In the genomic region with DNA sequence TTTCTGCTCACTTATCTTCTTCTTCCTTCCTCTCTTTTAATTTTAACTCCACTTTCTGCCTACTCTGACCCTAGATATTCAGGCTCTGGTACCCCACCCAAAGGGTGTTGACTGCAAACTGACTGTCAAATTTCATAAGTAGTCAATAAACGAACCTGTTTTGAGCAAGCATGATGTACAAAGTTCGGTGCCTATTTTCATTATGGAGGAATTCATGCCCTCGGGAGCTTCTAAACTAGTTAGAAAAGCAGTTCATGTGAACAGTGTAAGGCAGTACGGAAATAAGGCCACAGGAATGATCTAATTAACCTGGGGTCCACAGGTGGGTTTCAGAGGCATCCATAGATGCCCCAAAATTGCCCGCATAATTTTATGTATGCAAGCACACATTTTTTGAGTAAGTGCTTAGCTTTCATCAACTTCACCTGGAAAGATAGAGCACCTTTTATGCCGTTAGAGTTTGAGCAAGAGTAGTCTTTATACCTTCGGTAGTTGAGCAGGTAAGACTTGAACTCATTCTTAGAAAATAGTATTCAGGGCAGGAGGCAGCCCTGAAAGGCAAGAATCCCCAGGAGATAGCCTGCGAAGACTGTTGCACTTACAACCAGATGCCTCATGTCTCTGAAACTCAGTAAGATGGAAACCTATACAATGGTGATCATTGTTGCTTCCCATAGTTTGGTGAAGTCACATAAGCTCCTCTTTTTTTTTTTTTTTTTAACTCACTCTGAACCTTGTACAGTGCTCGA, we compare ENCODE assay signal across 1 cellular context.
A peak's percentile ranks its signal among the peaks of the same experiment; 100 is the strongest.
TF ChIP-seq lines count a peak whose summit lies in the region.

No MANE protein-coding gene starts in this region.

TF ChIP-seq in HepG2, 621 proteins besides CTCF, POLR2A, EP300 and RAD21 (continued from another document and continues in another):
- TF ChIP-seq, protein P1, sequence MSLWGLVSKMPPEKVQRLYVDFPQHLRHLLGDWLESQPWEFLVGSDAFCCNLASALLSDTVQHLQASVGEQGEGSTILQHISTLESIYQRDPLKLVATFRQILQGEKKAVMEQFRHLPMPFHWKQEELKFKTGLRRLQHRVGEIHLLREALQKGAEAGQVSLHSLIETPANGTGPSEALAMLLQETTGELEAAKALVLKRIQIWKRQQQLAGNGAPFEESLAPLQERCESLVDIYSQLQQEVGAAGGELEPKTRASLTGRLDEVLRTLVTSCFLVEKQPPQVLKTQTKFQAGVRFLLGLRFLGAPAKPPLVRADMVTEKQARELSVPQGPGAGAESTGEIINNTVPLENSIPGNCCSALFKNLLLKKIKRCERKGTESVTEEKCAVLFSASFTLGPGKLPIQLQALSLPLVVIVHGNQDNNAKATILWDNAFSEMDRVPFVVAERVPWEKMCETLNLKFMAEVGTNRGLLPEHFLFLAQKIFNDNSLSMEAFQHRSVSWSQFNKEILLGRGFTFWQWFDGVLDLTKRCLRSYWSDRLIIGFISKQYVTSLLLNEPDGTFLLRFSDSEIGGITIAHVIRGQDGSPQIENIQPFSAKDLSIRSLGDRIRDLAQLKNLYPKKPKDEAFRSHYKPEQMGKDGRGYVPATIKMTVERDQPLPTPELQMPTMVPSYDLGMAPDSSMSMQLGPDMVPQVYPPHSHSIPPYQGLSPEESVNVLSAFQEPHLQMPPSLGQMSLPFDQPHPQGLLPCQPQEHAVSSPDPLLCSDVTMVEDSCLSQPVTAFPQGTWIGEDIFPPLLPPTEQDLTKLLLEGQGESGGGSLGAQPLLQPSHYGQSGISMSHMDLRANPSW (CRISPR knock-in tag; IDR thresholded peaks at IDR 0.05; ENCODE audit: borderline replicate concordance) = no peak
- TF ChIP-seq, protein P2, sequence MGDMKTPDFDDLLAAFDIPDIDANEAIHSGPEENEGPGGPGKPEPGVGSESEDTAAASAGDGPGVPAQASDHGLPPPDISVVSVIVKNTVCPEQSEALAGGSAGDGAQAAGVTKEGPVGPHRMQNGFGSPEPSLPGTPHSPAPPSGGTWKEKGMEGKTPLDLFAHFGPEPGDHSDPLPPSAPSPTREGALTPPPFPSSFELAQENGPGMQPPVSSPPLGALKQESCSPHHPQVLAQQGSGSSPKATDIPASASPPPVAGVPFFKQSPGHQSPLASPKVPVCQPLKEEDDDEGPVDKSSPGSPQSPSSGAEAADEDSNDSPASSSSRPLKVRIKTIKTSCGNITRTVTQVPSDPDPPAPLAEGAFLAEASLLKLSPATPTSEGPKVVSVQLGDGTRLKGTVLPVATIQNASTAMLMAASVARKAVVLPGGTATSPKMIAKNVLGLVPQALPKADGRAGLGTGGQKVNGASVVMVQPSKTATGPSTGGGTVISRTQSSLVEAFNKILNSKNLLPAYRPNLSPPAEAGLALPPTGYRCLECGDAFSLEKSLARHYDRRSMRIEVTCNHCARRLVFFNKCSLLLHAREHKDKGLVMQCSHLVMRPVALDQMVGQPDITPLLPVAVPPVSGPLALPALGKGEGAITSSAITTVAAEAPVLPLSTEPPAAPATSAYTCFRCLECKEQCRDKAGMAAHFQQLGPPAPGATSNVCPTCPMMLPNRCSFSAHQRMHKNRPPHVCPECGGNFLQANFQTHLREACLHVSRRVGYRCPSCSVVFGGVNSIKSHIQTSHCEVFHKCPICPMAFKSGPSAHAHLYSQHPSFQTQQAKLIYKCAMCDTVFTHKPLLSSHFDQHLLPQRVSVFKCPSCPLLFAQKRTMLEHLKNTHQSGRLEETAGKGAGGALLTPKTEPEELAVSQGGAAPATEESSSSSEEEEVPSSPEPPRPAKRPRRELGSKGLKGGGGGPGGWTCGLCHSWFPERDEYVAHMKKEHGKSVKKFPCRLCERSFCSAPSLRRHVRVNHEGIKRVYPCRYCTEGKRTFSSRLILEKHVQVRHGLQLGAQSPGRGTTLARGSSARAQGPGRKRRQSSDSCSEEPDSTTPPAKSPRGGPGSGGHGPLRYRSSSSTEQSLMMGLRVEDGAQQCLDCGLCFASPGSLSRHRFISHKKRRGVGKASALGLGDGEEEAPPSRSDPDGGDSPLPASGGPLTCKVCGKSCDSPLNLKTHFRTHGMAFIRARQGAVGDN (CRISPR knock-in tag; IDR thresholded peaks at IDR 0.05) = no peak
- TF ChIP-seq ZMYM3 (CRISPR knock-in tag; IDR thresholded peaks at IDR 0.05) (no peak), ZNF766 (CRISPR knock-in tag; IDR thresholded peaks at IDR 0.05; ENCODE audit: borderline replicate concordance) (no peak), CREB1 (IDR thresholded peaks at IDR 0.05) (no peak), CREB1 (CRISPR knock-in tag; IDR thresholded peaks at IDR 0.05) (peak; percentile 71), ZNF451 (CRISPR knock-in tag; IDR thresholded peaks at IDR 0.05) (no peak), BRD4 (CRISPR knock-in tag; IDR thresholded peaks at IDR 0.05) (no peak), CCAR2 (optimal IDR thresholded peaks at IDR 0.05; ENCODE audit: low read depth, low read length) (no peak), CHD4 (IDR thresholded peaks at IDR 0.05; ENCODE audit: borderline replicate concordance, low read length) (peak; percentile 53; the same call in 1 of the 2 replicates), ZNF629 (CRISPR knock-in tag; conservative IDR thresholded peaks at IDR 0.05) (no peak), STAG1 (CRISPR knock-in tag; IDR thresholded peaks at IDR 0.05) (0 out of 2 replicates have a peak, but pooled peaks have one; percentile 10), TGIF2 (CRISPR knock-in tag; IDR thresholded peaks at IDR 0.05) (0 out of 2 replicates have a peak, but pooled peaks have one; percentile 22), NFYC (CRISPR knock-in tag; IDR thresholded peaks at IDR 0.05) (no peak), HNRNPH1 (optimal IDR thresholded peaks at IDR 0.05; ENCODE audit: low read depth, low read length) (no peak), NONO (IDR thresholded peaks at IDR 0.05) (no peak), NONO (CRISPR knock-in tag; conservative IDR thresholded peaks at IDR 0.05) (peak; percentile 3; the same call in 1 of the 2 replicates), AGO2 (optimal IDR thresholded peaks at IDR 0.05; ENCODE audit: low read depth, low read length) (no peak), PPARG (CRISPR knock-in tag; conservative IDR thresholded peaks at IDR 0.05) (0 out of 2 replicates have a peak, but pooled peaks have one; percentile 56), ZNF589 (CRISPR knock-in tag; conservative IDR thresholded peaks at IDR 0.05) (no peak), MED1 (CRISPR knock-in tag; IDR thresholded peaks at IDR 0.05) (no peak; the same call in 1 of the 2 replicates), MED13 (CRISPR knock-in tag; IDR thresholded peaks at IDR 0.05) (0 out of 2 replicates have a peak, but pooled peaks have one; percentile 6)
- TF ChIP-seq, protein P3, sequence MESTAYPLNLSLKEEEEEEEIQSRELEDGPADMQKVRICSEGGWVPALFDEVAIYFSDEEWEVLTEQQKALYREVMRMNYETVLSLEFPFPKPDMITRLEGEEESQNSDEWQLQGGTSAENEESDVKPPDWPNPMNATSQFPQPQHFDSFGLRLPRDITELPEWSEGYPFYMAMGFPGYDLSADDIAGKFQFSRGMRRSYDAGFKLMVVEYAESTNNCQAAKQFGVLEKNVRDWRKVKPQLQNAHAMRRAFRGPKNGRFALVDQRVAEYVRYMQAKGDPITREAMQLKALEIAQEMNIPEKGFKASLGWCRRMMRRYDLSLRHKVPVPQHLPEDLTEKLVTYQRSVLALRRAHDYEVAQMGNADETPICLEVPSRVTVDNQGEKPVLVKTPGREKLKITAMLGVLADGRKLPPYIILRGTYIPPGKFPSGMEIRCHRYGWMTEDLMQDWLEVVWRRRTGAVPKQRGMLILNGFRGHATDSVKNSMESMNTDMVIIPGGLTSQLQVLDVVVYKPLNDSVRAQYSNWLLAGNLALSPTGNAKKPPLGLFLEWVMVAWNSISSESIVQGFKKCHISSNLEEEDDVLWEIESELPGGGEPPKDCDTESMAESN (CRISPR knock-in tag; conservative IDR thresholded peaks at IDR 0.05) = peak; percentile 5; the same call in 1 of the 2 replicates
- TF ChIP-seq, protein P4, sequence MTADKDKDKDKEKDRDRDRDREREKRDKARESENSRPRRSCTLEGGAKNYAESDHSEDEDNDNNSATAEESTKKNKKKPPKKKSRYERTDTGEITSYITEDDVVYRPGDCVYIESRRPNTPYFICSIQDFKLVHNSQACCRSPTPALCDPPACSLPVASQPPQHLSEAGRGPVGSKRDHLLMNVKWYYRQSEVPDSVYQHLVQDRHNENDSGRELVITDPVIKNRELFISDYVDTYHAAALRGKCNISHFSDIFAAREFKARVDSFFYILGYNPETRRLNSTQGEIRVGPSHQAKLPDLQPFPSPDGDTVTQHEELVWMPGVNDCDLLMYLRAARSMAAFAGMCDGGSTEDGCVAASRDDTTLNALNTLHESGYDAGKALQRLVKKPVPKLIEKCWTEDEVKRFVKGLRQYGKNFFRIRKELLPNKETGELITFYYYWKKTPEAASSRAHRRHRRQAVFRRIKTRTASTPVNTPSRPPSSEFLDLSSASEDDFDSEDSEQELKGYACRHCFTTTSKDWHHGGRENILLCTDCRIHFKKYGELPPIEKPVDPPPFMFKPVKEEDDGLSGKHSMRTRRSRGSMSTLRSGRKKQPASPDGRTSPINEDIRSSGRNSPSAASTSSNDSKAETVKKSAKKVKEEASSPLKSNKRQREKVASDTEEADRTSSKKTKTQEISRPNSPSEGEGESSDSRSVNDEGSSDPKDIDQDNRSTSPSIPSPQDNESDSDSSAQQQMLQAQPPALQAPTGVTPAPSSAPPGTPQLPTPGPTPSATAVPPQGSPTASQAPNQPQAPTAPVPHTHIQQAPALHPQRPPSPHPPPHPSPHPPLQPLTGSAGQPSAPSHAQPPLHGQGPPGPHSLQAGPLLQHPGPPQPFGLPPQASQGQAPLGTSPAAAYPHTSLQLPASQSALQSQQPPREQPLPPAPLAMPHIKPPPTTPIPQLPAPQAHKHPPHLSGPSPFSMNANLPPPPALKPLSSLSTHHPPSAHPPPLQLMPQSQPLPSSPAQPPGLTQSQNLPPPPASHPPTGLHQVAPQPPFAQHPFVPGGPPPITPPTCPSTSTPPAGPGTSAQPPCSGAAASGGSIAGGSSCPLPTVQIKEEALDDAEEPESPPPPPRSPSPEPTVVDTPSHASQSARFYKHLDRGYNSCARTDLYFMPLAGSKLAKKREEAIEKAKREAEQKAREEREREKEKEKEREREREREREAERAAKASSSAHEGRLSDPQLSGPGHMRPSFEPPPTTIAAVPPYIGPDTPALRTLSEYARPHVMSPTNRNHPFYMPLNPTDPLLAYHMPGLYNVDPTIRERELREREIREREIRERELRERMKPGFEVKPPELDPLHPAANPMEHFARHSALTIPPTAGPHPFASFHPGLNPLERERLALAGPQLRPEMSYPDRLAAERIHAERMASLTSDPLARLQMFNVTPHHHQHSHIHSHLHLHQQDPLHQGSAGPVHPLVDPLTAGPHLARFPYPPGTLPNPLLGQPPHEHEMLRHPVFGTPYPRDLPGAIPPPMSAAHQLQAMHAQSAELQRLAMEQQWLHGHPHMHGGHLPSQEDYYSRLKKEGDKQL (CRISPR knock-in tag; IDR thresholded peaks at IDR 0.05; ENCODE audit: low read depth) = no peak
- TF ChIP-seq, protein P5, sequence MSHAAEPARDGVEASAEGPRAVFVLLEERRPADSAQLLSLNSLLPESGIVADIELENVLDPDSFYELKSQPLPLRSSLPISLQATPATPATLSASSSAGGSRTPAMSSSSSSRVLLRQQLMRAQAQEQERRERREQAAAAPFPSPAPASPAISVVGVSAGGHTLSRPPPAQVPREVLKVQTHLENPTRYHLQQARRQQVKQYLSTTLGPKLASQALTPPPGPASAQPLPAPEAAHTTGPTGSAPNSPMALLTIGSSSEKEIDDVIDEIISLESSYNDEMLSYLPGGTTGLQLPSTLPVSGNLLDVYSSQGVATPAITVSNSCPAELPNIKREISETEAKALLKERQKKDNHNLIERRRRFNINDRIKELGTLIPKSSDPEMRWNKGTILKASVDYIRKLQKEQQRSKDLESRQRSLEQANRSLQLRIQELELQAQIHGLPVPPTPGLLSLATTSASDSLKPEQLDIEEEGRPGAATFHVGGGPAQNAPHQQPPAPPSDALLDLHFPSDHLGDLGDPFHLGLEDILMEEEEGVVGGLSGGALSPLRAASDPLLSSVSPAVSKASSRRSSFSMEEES (CRISPR knock-in tag; IDR thresholded peaks at IDR 0.05) = no peak
- TF ChIP-seq, protein P6, sequence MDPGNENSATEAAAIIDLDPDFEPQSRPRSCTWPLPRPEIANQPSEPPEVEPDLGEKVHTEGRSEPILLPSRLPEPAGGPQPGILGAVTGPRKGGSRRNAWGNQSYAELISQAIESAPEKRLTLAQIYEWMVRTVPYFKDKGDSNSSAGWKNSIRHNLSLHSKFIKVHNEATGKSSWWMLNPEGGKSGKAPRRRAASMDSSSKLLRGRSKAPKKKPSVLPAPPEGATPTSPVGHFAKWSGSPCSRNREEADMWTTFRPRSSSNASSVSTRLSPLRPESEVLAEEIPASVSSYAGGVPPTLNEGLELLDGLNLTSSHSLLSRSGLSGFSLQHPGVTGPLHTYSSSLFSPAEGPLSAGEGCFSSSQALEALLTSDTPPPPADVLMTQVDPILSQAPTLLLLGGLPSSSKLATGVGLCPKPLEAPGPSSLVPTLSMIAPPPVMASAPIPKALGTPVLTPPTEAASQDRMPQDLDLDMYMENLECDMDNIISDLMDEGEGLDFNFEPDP (CRISPR knock-in tag; conservative IDR thresholded peaks at IDR 0.05) = 0 out of 2 replicates have a peak, but pooled peaks have one; percentile 10
- TF ChIP-seq, protein P7, sequence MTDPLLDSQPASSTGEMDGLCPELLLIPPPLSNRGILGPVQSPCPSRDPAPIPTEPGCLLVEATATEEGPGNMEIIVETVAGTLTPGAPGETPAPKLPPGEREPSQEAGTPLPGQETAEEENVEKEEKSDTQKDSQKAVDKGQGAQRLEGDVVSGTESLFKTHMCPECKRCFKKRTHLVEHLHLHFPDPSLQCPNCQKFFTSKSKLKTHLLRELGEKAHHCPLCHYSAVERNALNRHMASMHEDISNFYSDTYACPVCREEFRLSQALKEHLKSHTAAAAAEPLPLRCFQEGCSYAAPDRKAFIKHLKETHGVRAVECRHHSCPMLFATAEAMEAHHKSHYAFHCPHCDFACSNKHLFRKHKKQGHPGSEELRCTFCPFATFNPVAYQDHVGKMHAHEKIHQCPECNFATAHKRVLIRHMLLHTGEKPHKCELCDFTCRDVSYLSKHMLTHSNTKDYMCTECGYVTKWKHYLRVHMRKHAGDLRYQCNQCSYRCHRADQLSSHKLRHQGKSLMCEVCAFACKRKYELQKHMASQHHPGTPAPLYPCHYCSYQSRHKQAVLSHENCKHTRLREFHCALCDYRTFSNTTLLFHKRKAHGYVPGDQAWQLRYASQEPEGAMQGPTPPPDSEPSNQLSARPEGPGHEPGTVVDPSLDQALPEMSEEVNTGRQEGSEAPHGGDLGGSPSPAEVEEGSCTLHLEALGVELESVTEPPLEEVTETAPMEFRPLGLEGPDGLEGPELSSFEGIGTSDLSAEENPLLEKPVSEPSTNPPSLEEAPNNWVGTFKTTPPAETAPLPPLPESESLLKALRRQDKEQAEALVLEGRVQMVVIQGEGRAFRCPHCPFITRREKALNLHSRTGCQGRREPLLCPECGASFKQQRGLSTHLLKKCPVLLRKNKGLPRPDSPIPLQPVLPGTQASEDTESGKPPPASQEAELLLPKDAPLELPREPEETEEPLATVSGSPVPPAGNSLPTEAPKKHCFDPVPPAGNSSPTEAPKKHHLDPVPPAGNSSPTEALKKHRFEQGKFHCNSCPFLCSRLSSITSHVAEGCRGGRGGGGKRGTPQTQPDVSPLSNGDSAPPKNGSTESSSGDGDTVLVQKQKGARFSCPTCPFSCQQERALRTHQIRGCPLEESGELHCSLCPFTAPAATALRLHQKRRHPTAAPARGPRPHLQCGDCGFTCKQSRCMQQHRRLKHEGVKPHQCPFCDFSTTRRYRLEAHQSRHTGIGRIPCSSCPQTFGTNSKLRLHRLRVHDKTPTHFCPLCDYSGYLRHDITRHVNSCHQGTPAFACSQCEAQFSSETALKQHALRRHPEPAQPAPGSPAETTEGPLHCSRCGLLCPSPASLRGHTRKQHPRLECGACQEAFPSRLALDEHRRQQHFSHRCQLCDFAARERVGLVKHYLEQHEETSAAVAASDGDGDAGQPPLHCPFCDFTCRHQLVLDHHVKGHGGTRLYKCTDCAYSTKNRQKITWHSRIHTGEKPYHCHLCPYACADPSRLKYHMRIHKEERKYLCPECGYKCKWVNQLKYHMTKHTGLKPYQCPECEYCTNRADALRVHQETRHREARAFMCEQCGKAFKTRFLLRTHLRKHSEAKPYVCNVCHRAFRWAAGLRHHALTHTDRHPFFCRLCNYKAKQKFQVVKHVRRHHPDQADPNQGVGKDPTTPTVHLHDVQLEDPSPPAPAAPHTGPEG (CRISPR knock-in tag; IDR thresholded peaks at IDR 0.05) = peak; percentile 27; the same call in 1 of the 2 replicates
